In the genomic region with DNA sequence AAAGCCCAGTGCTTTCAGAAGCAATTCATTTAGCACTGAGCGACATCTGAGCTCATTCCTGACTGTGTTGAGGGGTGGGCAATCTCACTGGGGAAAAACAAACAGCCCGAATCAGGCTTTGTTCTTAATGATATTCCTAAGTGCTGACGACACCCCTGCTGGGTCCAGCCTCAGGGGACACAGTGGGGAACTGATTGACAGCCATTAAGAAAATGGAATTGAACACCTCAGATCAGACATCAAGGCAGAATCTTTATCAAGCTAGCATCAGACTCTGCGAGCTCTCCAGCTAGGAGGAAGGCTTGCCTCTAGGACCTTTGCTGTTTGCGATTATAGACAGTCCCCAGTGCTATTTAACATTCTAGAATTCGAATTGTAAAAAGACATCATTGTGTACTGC, we compare ENCODE assay signal across 2 cellular contexts.
TF ChIP-seq lines count a peak whose summit lies in the region.

No MANE protein-coding gene starts in this region.

TF ChIP-seq in GM23338, 12 proteins besides CTCF, POLR2A, EP300 and RAD21 (continued from another document):
- TF ChIP-seq, protein P1, sequence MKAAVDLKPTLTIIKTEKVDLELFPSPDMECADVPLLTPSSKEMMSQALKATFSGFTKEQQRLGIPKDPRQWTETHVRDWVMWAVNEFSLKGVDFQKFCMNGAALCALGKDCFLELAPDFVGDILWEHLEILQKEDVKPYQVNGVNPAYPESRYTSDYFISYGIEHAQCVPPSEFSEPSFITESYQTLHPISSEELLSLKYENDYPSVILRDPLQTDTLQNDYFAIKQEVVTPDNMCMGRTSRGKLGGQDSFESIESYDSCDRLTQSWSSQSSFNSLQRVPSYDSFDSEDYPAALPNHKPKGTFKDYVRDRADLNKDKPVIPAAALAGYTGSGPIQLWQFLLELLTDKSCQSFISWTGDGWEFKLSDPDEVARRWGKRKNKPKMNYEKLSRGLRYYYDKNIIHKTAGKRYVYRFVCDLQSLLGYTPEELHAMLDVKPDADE (IDR thresholded peaks at IDR 0.05) = no peak
- TF ChIP-seq, protein P2, sequence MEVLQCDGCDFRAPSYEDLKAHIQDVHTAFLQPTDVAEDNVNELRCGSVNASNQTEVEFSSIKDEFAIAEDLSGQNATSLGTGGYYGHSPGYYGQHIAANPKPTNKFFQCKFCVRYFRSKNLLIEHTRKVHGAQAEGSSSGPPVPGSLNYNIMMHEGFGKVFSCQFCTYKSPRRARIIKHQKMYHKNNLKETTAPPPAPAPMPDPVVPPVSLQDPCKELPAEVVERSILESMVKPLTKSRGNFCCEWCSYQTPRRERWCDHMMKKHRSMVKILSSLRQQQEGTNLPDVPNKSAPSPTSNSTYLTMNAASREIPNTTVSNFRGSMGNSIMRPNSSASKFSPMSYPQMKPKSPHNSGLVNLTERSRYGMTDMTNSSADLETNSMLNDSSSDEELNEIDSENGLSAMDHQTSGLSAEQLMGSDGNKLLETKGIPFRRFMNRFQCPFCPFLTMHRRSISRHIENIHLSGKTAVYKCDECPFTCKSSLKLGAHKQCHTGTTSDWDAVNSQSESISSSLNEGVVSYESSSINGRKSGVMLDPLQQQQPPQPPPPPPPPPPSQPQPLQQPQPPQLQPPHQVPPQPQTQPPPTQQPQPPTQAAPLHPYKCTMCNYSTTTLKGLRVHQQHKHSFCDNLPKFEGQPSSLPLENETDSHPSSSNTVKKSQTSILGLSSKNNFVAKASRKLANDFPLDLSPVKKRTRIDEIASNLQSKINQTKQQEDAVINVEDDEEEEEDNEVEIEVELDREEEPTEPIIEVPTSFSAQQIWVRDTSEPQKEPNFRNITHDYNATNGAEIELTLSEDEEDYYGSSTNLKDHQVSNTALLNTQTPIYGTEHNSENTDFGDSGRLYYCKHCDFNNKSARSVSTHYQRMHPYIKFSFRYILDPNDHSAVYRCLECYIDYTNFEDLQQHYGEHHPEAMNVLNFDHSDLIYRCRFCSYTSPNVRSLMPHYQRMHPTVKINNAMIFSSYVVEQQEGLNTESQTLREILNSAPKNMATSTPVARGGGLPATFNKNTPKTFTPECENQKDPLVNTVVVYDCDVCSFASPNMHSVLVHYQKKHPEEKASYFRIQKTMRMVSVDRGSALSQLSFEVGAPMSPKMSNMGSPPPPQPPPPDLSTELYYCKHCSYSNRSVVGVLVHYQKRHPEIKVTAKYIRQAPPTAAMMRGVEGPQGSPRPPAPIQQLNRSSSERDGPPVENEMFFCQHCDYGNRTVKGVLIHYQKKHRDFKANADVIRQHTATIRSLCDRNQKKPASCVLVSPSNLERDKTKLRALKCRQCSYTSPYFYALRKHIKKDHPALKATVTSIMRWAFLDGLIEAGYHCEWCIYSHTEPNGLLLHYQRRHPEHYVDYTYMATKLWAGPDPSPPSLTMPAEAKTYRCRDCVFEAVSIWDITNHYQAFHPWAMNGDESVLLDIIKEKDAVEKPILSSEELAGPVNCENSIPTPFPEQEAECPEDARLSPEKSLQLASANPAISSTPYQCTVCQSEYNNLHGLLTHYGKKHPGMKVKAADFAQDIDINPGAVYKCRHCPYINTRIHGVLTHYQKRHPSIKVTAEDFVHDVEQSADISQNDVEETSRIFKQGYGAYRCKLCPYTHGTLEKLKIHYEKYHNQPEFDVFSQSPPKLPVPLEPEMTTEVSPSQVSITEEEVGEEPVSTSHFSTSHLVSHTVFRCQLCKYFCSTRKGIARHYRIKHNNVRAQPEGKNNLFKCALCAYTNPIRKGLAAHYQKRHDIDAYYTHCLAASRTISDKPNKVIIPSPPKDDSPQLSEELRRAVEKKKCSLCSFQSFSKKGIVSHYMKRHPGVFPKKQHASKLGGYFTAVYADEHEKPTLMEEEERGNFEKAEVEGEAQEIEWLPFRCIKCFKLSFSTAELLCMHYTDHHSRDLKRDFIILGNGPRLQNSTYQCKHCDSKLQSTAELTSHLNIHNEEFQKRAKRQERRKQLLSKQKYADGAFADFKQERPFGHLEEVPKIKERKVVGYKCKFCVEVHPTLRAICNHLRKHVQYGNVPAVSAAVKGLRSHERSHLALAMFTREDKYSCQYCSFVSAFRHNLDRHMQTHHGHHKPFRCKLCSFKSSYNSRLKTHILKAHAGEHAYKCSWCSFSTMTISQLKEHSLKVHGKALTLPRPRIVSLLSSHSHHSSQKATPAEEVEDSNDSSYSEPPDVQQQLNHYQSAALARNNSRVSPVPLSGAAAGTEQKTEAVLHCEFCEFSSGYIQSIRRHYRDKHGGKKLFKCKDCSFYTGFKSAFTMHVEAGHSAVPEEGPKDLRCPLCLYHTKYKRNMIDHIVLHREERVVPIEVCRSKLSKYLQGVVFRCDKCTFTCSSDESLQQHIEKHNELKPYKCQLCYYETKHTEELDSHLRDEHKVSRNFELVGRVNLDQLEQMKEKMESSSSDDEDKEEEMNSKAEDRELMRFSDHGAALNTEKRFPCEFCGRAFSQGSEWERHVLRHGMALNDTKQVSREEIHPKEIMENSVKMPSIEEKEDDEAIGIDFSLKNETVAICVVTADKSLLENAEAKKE (CRISPR knock-in tag; IDR thresholded peaks at IDR 0.05) = no peak
- TF ChIP-seq, protein P3, sequence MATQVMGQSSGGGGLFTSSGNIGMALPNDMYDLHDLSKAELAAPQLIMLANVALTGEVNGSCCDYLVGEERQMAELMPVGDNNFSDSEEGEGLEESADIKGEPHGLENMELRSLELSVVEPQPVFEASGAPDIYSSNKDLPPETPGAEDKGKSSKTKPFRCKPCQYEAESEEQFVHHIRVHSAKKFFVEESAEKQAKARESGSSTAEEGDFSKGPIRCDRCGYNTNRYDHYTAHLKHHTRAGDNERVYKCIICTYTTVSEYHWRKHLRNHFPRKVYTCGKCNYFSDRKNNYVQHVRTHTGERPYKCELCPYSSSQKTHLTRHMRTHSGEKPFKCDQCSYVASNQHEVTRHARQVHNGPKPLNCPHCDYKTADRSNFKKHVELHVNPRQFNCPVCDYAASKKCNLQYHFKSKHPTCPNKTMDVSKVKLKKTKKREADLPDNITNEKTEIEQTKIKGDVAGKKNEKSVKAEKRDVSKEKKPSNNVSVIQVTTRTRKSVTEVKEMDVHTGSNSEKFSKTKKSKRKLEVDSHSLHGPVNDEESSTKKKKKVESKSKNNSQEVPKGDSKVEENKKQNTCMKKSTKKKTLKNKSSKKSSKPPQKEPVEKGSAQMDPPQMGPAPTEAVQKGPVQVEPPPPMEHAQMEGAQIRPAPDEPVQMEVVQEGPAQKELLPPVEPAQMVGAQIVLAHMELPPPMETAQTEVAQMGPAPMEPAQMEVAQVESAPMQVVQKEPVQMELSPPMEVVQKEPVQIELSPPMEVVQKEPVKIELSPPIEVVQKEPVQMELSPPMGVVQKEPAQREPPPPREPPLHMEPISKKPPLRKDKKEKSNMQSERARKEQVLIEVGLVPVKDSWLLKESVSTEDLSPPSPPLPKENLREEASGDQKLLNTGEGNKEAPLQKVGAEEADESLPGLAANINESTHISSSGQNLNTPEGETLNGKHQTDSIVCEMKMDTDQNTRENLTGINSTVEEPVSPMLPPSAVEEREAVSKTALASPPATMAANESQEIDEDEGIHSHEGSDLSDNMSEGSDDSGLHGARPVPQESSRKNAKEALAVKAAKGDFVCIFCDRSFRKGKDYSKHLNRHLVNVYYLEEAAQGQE (IDR thresholded peaks at IDR 0.05; ENCODE audit: unreplicated experiment) = no peak
- TF ChIP-seq STAT1 (IDR thresholded peaks at IDR 0.05; ENCODE audit: unreplicated experiment) = no peak
TF ChIP-seq in GM23338: peak in this region for 2.

TF ChIP-seq in SK-N-SH, 30 proteins besides CTCF, POLR2A, EP300 and RAD21 (continued from another document):
- TF ChIP-seq, protein P3 (IDR thresholded peaks at IDR 0.05; ENCODE audit: low read depth, low read length) = no peak
- no peak for TF ChIP-seq MEF2A (IDR thresholded peaks at IDR 0.05; ENCODE audit: borderline replicate concordance, low read depth)
- no peak for TF ChIP-seq FOXM1 (IDR thresholded peaks at IDR 0.05; ENCODE audit: low read depth)
- no peak for TF ChIP-seq NFIC (IDR thresholded peaks at IDR 0.05; ENCODE audit: borderline replicate concordance)
- no peak for TF ChIP-seq RCOR1 (IDR thresholded peaks at IDR 0.05; ENCODE audit: low read length)
- TF ChIP-seq EZH2phosphoT487 (IDR thresholded peaks at IDR 0.05; ENCODE audit: borderline replicate concordance, low read depth) = no peak
- no peak for TF ChIP-seq POLR2AphosphoS5 (IDR thresholded peaks at IDR 0.05; ENCODE audit: low read depth, low read length)
- TF ChIP-seq, protein P4, sequence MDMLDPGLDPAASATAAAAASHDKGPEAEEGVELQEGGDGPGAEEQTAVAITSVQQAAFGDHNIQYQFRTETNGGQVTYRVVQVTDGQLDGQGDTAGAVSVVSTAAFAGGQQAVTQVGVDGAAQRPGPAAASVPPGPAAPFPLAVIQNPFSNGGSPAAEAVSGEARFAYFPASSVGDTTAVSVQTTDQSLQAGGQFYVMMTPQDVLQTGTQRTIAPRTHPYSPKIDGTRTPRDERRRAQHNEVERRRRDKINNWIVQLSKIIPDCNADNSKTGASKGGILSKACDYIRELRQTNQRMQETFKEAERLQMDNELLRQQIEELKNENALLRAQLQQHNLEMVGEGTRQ (IDR thresholded peaks at IDR 0.05; ENCODE audit: borderline replicate concordance, low read depth, low read length) = no peak
- no peak for TF ChIP-seq NRF1 (IDR thresholded peaks at IDR 0.05; ENCODE audit: low read depth, low read length)
- no peak for TF ChIP-seq RFX5 (IDR thresholded peaks at IDR 0.05; ENCODE audit: low read length)
- no peak for TF ChIP-seq SMC3 (IDR thresholded peaks at IDR 0.05; ENCODE audit: low read depth, low read length)
- TF ChIP-seq, protein P5, sequence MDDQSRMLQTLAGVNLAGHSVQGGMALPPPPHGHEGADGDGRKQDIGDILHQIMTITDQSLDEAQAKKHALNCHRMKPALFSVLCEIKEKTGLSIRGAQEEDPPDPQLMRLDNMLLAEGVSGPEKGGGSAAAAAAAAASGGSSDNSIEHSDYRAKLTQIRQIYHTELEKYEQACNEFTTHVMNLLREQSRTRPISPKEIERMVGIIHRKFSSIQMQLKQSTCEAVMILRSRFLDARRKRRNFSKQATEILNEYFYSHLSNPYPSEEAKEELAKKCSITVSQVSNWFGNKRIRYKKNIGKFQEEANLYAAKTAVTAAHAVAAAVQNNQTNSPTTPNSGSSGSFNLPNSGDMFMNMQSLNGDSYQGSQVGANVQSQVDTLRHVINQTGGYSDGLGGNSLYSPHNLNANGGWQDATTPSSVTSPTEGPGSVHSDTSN (IDR thresholded peaks at IDR 0.05) = no peak
- TF ChIP-seq TAF1 (IDR thresholded peaks at IDR 0.05; ENCODE audit: borderline replicate concordance, low read depth, low read length) = no peak
- TF ChIP-seq FOXJ3 (CRISPR knock-in tag; IDR thresholded peaks at IDR 0.05) = no peak
- TF ChIP-seq SIN3A (IDR thresholded peaks at IDR 0.05; ENCODE audit: borderline replicate concordance, low read depth, low read length) = no peak
- TF ChIP-seq, protein P6, sequence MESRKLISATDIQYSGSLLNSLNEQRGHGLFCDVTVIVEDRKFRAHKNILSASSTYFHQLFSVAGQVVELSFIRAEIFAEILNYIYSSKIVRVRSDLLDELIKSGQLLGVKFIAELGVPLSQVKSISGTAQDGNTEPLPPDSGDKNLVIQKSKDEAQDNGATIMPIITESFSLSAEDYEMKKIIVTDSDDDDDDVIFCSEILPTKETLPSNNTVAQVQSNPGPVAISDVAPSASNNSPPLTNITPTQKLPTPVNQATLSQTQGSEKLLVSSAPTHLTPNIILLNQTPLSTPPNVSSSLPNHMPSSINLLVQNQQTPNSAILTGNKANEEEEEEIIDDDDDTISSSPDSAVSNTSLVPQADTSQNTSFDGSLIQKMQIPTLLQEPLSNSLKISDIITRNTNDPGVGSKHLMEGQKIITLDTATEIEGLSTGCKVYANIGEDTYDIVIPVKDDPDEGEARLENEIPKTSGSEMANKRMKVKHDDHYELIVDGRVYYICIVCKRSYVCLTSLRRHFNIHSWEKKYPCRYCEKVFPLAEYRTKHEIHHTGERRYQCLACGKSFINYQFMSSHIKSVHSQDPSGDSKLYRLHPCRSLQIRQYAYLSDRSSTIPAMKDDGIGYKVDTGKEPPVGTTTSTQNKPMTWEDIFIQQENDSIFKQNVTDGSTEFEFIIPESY (IDR thresholded peaks at IDR 0.05; ENCODE audit: borderline replicate concordance, low read depth) = no peak
